Comparison of ENCODE assay signal across 24 cellular contexts in genomic region chr5:125376059-125376641, GRCh38.
DNase-seq lines count a peak whose midpoint lies in the region; ATAC-seq, FAIRE-seq and TF ChIP-seq lines count a peak whose summit lies in the region.
"Had no signal": no experiment of that assay in that cellular context is flagged by ENCODE, and none has a peak within 500 bp of the region (broad histone marks: within the 10 kb centered on the region; RNA-seq: fewer than 3 reads in every experiment).

No MANE protein-coding gene starts in this region.

- H2BK12ac ChIP-seq in mesenchymal stem cell (ENCODE audit: low read length in 2 of 2), result no peak overlapping the region

- H2BK5ac ChIP-seq in mesenchymal stem cell (ENCODE audit: low read depth, low read length, poor library complexity, severe bottlenecking), result no peak overlapping the region

- no TSS peak for BruUV-seq in A673 (replicated peaks; lab: Mats Ljungman, UMichigan)

- no peaks in the 10 kb centered on the region for H3K79me1 ChIP-seq in mesenchymal stem cell (replicated peaks; ENCODE audit: low read length, poor library complexity, severe bottlenecking)

- H3K4me3 ChIP-seq in A673 (ENCODE audit: low read depth, low read length, poor library complexity, severe bottlenecking) (no peak overlapping the region), bronchial epithelial cell (ENCODE audit: low read depth, low read length) (no peak overlapping the region), mesenchymal stem cell (ENCODE audit: insufficient read depth in 1 of 2, low read depth in 1 of 2, low read length in 2 of 2) (no peak overlapping the region)
- H3K4me3 ChIP-seq: A549, adrenal gland, K562, MG63, SJSA1, skin epidermis, upper lobe of left lung had no signal

- no peak overlapping the region for H3K18ac ChIP-seq in mesenchymal stem cell (ENCODE audit: low read depth in 1 of 2, low read length in 2 of 2)

- peak; percentile 51 for DNase-seq in A673 (ENCODE audit: low spot score)
- DNase-seq in NCI-H2227 (lab: John Stamatoyannopoulos, UW; ENCODE audit: unreplicated experiment), result peak; percentile 17
- no peak for DNase-seq in bronchial epithelial cell (ENCODE audit: low read depth)
- peak; percentile 93 for DNase-seq in mesenchymal stem cell
- no peak for DNase-seq in activated CD4-positive, alpha-beta T cell treated with anti-CD3 and anti-CD28 coated beads, Interleukin-2, amount 50 U/mL, for 48 hours
- no peak for DNase-seq in activated CD4-positive, alpha-beta T cell treated with anti-CD3 and anti-CD28 coated beads for 1 hour
- no peak for DNase-seq in NCI-H345 treated with DMSO at 0.1 percent for 48 hours (lab: John Stamatoyannopoulos, UW; ENCODE audit: unreplicated experiment)
- DNase-seq: activated CD4-positive, alpha-beta T cell treated with anti-CD3 and anti-CD28 coated beads, Interleukin-2, amount 10 ng/mL, durations not matched to agents 24 days and 14 days; activated naive CD4-positive, alpha-beta T cell treated with Interleukin-2 at 50 U/mL for 16 hours; activated T-cell treated with anti-CD3 and anti-CD28 coated beads, Interleukin-2, amount 50 U/mL, for 48 hours; adrenal gland; cortex of kidney; DMS79; GF-D8; MG63; NCI-H2171 treated with DMSO at 0.1 percent for 48 hours; NK-92 treated with Interleukin-12 subunit alpha and Interleukin-12 subunit beta, amount 100 ng/mL, for 24 hours; stimulated activated CD4-positive, alpha-beta T cell treated with anti-CD3 and anti-CD28 coated beads, Interleukin-1b, Interleukin-23, amount 100 ng/mL, for 48 hours; upper lobe of left lung had no signal

- no peak overlapping the region for H2AFZ ChIP-seq in mesenchymal stem cell (ENCODE audit: low read depth, low read length)

- no peaks in the 10 kb centered on the region for H3K36me3 ChIP-seq in A673 (ENCODE audit: insufficient read depth, low read length, poor library complexity, severe bottlenecking)
- H3K36me3 ChIP-seq in bronchial epithelial cell (ENCODE audit: control insufficient read depth, insufficient read depth, low read length), result no peaks in the 10 kb centered on the region
- H3K36me3 ChIP-seq in mesenchymal stem cell (ENCODE audit: control insufficient read depth in 1 of 2, insufficient read depth in 2 of 2, low read depth in 1 of 2, low read length in 2 of 2), result no peaks in the 10 kb centered on the region
- H3K36me3 ChIP-seq: adrenal gland, MG63, SJSA1, upper lobe of left lung had no signal

- peak; percentile 7 for FAIRE-seq in bronchial epithelial cell (lab: Jason Lieb, UNC)
- FAIRE-seq: K562 had no signal

- H2AK5ac ChIP-seq in mesenchymal stem cell (ENCODE audit: low read length, severe bottlenecking), result no peak overlapping the region

- POLR2A ChIA-PET in A673 (lab: Charles Lee; ENCODE audit: low non-redundant PET), result no interaction called here

- TF ChIP-seq CTCF in A673 (conservative IDR thresholded peaks at IDR 0.05; ENCODE audit: low read depth, low read length), result no peak
- TF ChIP-seq CTCF in bronchial epithelial cell (IDR thresholded peaks at IDR 0.05; ENCODE audit: insufficient read depth, low read length, severe bottlenecking), result no peak

- ATAC-seq in GM21528 (IDR thresholded peaks at IDR 0.05; ENCODE audit: low FRiP score, unreplicated experiment), result no peak
- ATAC-seq: A549, K562 had no signal

- H2BK15ac ChIP-seq in mesenchymal stem cell (ENCODE audit: low read depth, poor library complexity, severe bottlenecking), result no peak overlapping the region

- H3K4me1 ChIP-seq in A673 (ENCODE audit: insufficient read depth, low read length, poor library complexity, severe bottlenecking) (peaks cover 65% of the 10 kb centered on the region), mesenchymal stem cell (ENCODE audit: control insufficient read depth, insufficient read depth, low read depth, low read length) (no peaks in the 10 kb centered on the region)
- H3K4me1 ChIP-seq: A549, adrenal gland, upper lobe of left lung had no signal

- H4K8ac ChIP-seq in mesenchymal stem cell (ENCODE audit: low read length), result no peak overlapping the region

- no peak overlapping the region for H2BK120ac ChIP-seq in mesenchymal stem cell (ENCODE audit: low read depth, low read length)

- H3K4me2 ChIP-seq in mesenchymal stem cell (ENCODE audit: low read length, poor library complexity, severe bottlenecking), result no peak overlapping the region
- H3K4me2 ChIP-seq: A549 had no signal

- H3K4ac ChIP-seq in mesenchymal stem cell (ENCODE audit: low read depth in 1 of 2, low read length in 2 of 2), result no peak overlapping the region

- H3K27ac ChIP-seq in A673 (ENCODE audit: low read depth, low read length, poor library complexity, severe bottlenecking), result no peak overlapping the region
- H3K27ac ChIP-seq in mesenchymal stem cell (ENCODE audit: low read length, poor library complexity, severe bottlenecking), result no peak overlapping the region
- H3K27ac ChIP-seq: A549, adrenal gland, SJSA1, skin epidermis, upper lobe of left lung had no signal

- H3K27me3 ChIP-seq in A673 (replicated peaks; ENCODE audit: insufficient read depth, low read depth, low read length, poor library complexity) (no peaks in the 10 kb centered on the region), bronchial epithelial cell (ENCODE audit: control insufficient read depth, insufficient read depth, low read length) (no peaks in the 10 kb centered on the region), mesenchymal stem cell (ENCODE audit: control insufficient read depth in 1 of 2, insufficient read depth in 1 of 2, low read length in 2 of 2) (no peaks in the 10 kb centered on the region)
- H3K27me3 ChIP-seq: adrenal gland, MG63, SJSA1, upper lobe of left lung had no signal

- CTCF ChIA-PET in A673 (lab: Charles Lee), result no interaction called here

- H3K9me3 ChIP-seq in A673 (ENCODE audit: low read depth, low read length, poor library complexity, severe bottlenecking) (no peaks in the 10 kb centered on the region), mesenchymal stem cell (ENCODE audit: control insufficient read depth, low read length) (no peaks in the 10 kb centered on the region)
- H3K9me3 ChIP-seq: A549, adrenal gland, MG63, SJSA1, upper lobe of left lung had no signal

- no peak overlapping the region for H3K9ac ChIP-seq in mesenchymal stem cell (ENCODE audit: low read length)

- no peak overlapping the region for H3K14ac ChIP-seq in mesenchymal stem cell (ENCODE audit: low read length in 2 of 2)

- H3K23ac ChIP-seq in mesenchymal stem cell (ENCODE audit: low read length in 2 of 2), result no peak overlapping the region

- WGBS in mesenchymal stem cell, result 17% methylated on average over 10 of the region's 12 CpGs

- intact Hi-C loops in A673 (cut with micrococcal nuclease; ENCODE audit: unreplicated experiment), result no loop called here

- no peak overlapping the region for H4K91ac ChIP-seq in mesenchymal stem cell (ENCODE audit: low read length)

Comparison
In these comparisons a context has a peak if more than half of its experiments do, and no peak if none do; other contexts are left out.
1. DNase-seq: peak in A673 (single experiment), NCI-H2227 (single experiment) and mesenchymal stem cell (single experiment); none in bronchial epithelial cell (single experiment), activated CD4-positive, alpha-beta T cell treated with anti-CD3 and anti-CD28 coated beads, Interleukin-2, amount 50 U/mL, for 48 hours (0 of 2), activated CD4-positive, alpha-beta T cell treated with anti-CD3 and anti-CD28 coated beads for 1 hour (single experiment) and NCI-H345 treated with DMSO at 0.1 percent for 48 hours (single experiment).